ENCODE assay signal across 1 cellular context in genomic region chr22:39252461-39253391, GRCh38.
TF ChIP-seq lines count a peak whose summit lies in the region.

No MANE protein-coding gene starts in this region.

TF ChIP-seq in GM23338, 12 proteins besides CTCF, POLR2A, EP300 and RAD21 (continued from another document):
- TF ChIP-seq ZNF462 (CRISPR knock-in tag; IDR thresholded peaks at IDR 0.05), result no peak
